19 cellular contexts compared by ENCODE assay signal in genomic region chr10:34624323-34625153, GRCh38.
DNase-seq lines count a peak whose midpoint lies in the region; ATAC-seq, FAIRE-seq and TF ChIP-seq lines count a peak whose summit lies in the region.
"Had no signal": no experiment of that assay in that cellular context is flagged by ENCODE, and none has a peak within 500 bp of the region (broad histone marks: within the 10 kb centered on the region; RNA-seq: fewer than 3 reads in every experiment).

No MANE protein-coding gene starts in this region.

- H3K27ac ChIP-seq in astrocyte (ENCODE audit: low read depth, low read length) (no peak overlapping the region), hepatocyte (no peak overlapping the region)

- H3K4me1 Mint-ChIP-seq in astrocyte (ENCODE audit: low read depth, unreplicated experiment) (peaks cover 3% of the 10 kb centered on the region), nephron (peaks cover 61% of the 10 kb centered on the region)
- no peaks in the 10 kb centered on the region for H3K4me1 Mint-ChIP-seq in stimulated activated naive B cell treated with anti-CD40 and anti-IgM and Interleukin-4, amounts not matched to agents 10 μg/mL and 1 μg/mL and 100 μg/mL, for 72 hours

- peak in 1 of 2 donors; percentile 20 for ATAC-seq in stimulated activated naive B cell treated with anti-CD40 and anti-IgM and Interleukin-4, amounts not matched to agents 10 μg/mL and 1 μg/mL and 100 μg/mL, for 72 hours (replicated peaks)
- ATAC-seq: CD8-positive, alpha-beta T cell had no signal

- H3K4me3 ChIP-seq in GM06990 (replicated peaks; ENCODE audit: low read depth, low read length), result no peak overlapping the region
- no peak overlapping the region for H3K4me3 ChIP-seq in astrocyte (ENCODE audit: insufficient read depth, low read depth, low read length)
- no peak overlapping the region for H3K4me3 ChIP-seq in hepatocyte

- no peaks in the 10 kb centered on the region for H3K36me3 ChIP-seq in GM06990 (ENCODE audit: control insufficient read depth, insufficient read depth, low read length)
- H3K36me3 ChIP-seq in astrocyte (ENCODE audit: insufficient read depth, low read length), result no peaks in the 10 kb centered on the region
- no peaks in the 10 kb centered on the region for H3K36me3 ChIP-seq in hepatocyte (replicated peaks; ENCODE audit: insufficient read depth, low read depth)
- H3K36me3 ChIP-seq: BE2C had no signal

- no peaks in the 10 kb centered on the region; the same call in 1 of the 2 replicates for H3K27me3 ChIP-seq in GM06990 (replicated peaks; ENCODE audit: control insufficient read depth, insufficient read depth, low read length)
- no peaks in the 10 kb centered on the region for H3K27me3 ChIP-seq in astrocyte (ENCODE audit: insufficient read depth, low read length)
- H3K27me3 ChIP-seq in hepatocyte, result no peaks in the 10 kb centered on the region
- H3K27me3 ChIP-seq: BE2C had no signal

- TF ChIP-seq CTCF in GM06990 (IDR thresholded peaks at IDR 0.05; ENCODE audit: insufficient read depth, low read length, poor library complexity, severe bottlenecking), result no peak
- no peak for TF ChIP-seq CTCF in astrocyte (IDR thresholded peaks at IDR 0.05; ENCODE audit: insufficient read depth, low read depth, low read length)
- TF ChIP-seq CTCF in nephron (IDR thresholded peaks at IDR 0.05; ENCODE audit: unreplicated experiment in 3 of 3), result no peak
- TF ChIP-seq CTCF in hepatocyte (IDR thresholded peaks at IDR 0.05; ENCODE audit: poor library complexity), result no peak

- H3K4me3 Mint-ChIP-seq in astrocyte (ENCODE audit: unreplicated experiment) (no peak overlapping the region), nephron (no peak overlapping the region)
- H3K4me3 Mint-ChIP-seq in stimulated activated naive B cell treated with anti-CD40 and anti-IgM and Interleukin-4, amounts not matched to agents 10 μg/mL and 1 μg/mL and 100 μg/mL, for 72 hours, result no peak overlapping the region
- H3K4me3 Mint-ChIP-seq: CD8-positive, alpha-beta T cell had no signal

- H3K27me3 Mint-ChIP-seq in astrocyte (ENCODE audit: low read depth, unreplicated experiment), result no peaks in the 10 kb centered on the region
- no peaks in the 10 kb centered on the region for H3K27me3 Mint-ChIP-seq in nephron (ENCODE audit: low read depth)
- no peaks in the 10 kb centered on the region for H3K27me3 Mint-ChIP-seq in stimulated activated naive B cell treated with anti-CD40 and anti-IgM and Interleukin-4, amounts not matched to agents 10 μg/mL and 1 μg/mL and 100 μg/mL, for 72 hours

- WGBS in hepatocyte (ENCODE audit: low lambda C conversion rate, missing lambda C conversion rate), result 94% methylated on average over 11 of the region's 12 CpGs

- peaks cover 22% of the 10 kb centered on the region for H4K20me1 ChIP-seq in astrocyte (ENCODE audit: insufficient read depth, low read length)
- no peaks in the 10 kb centered on the region for H4K20me1 ChIP-seq in hepatocyte (ENCODE audit: insufficient read depth, poor library complexity, severe bottlenecking)

- FAIRE-seq in astrocyte (lab: Jason Lieb, UNC), result peak; percentile 41
- FAIRE-seq: GM12892 had no signal

- H3K9ac ChIP-seq in astrocyte (ENCODE audit: low read length), result no peak overlapping the region

- H3K9me3 Mint-ChIP-seq in astrocyte (ENCODE audit: unreplicated experiment) (no peaks in the 10 kb centered on the region), nephron (no peaks in the 10 kb centered on the region)
- H3K9me3 Mint-ChIP-seq in stimulated activated naive B cell treated with anti-CD40 and anti-IgM and Interleukin-4, amounts not matched to agents 10 μg/mL and 1 μg/mL and 100 μg/mL, for 72 hours, result no peaks in the 10 kb centered on the region
- H3K9me3 Mint-ChIP-seq: CD8-positive, alpha-beta T cell had no signal

- H3K4me1 ChIP-seq in astrocyte (ENCODE audit: insufficient read depth, low read length) (no peaks in the 10 kb centered on the region), hepatocyte (ENCODE audit: insufficient read depth) (peaks cover 15% of the 10 kb centered on the region)

- H3K27ac Mint-ChIP-seq in astrocyte (ENCODE audit: unreplicated experiment), result no peak overlapping the region
- H3K27ac Mint-ChIP-seq in nephron, result peak overlapping the region; percentile 42 to 86 (median 57)
- H3K27ac Mint-ChIP-seq in stimulated activated naive B cell treated with anti-CD40 and anti-IgM and Interleukin-4, amounts not matched to agents 10 μg/mL and 1 μg/mL and 100 μg/mL, for 72 hours, result peak overlapping the region; percentile 25
- H3K27ac Mint-ChIP-seq: CD8-positive, alpha-beta T cell had no signal

- H2AFZ ChIP-seq in astrocyte (ENCODE audit: low read depth, low read length) (no peak overlapping the region), hepatocyte (no peak overlapping the region)

- H3K9me3 ChIP-seq in astrocyte (ENCODE audit: insufficient read depth, low read depth, low read length), result no peaks in the 10 kb centered on the region
- H3K9me3 ChIP-seq in hepatocyte (ENCODE audit: low read depth), result no peaks in the 10 kb centered on the region
- H3K9me3 ChIP-seq: BE2C had no signal

- H3K36me3 Mint-ChIP-seq in astrocyte (ENCODE audit: low read depth, unreplicated experiment), result no peaks in the 10 kb centered on the region
- H3K36me3 Mint-ChIP-seq in nephron (ENCODE audit: low read depth), result no peaks in the 10 kb centered on the region
- no peaks in the 10 kb centered on the region for H3K36me3 Mint-ChIP-seq in stimulated activated naive B cell treated with anti-CD40 and anti-IgM and Interleukin-4, amounts not matched to agents 10 μg/mL and 1 μg/mL and 100 μg/mL, for 72 hours
- H3K36me3 Mint-ChIP-seq: CD8-positive, alpha-beta T cell had no signal

- H3K4me2 ChIP-seq in astrocyte (ENCODE audit: low read length) (no peak overlapping the region), hepatocyte (no peak overlapping the region)

- DNase-seq in GM06990 (ENCODE audit: extremely low read depth, insufficient read length) (peak; percentile 37), astrocyte (ENCODE audit: low read depth) (no peak), hepatocyte (ENCODE audit: low spot score) (no peak), DMS53 (lab: John Stamatoyannopoulos, UW) (no peak), germinal center (ENCODE audit: low spot score) (no peak)
- DNase-seq in stimulated activated naive B cell treated with anti-CD40 and anti-IgM and Interleukin-4, amounts not matched to agents 10 μg/mL and 1 μg/mL and 100 μg/mL, for 72 hours, result no peak
- DNase-seq: BE2C; CD8-positive, alpha-beta T cell; GDM1; H7; IMR-90; Kasumi-1; NCI-H1105 treated with DMSO at 0.1 percent for 48 hours; NCI-H187 treated with DMSO at 0.1 percent for 48 hours; NCI-H446 treated with DMSO at 0.1 percent for 48 hours; NK-92 treated with Interleukin-12 subunit alpha and Interleukin-12 subunit beta, amount 100 ng/mL, for 24 hours; OCI-M1 had no signal

- H3K9me2 ChIP-seq in hepatocyte (replicated peaks; ENCODE audit: insufficient read depth), result no peaks in the 10 kb centered on the region

- H3K79me2 ChIP-seq in astrocyte (ENCODE audit: insufficient read depth, low read length) (peaks cover 2% of the 10 kb centered on the region), hepatocyte (peaks cover 65% of the 10 kb centered on the region)
